17 cellular contexts compared by ENCODE assay signal in genomic region chr11:3832816-3833215, GRCh38. TPM values are rescaled to one million over a fixed set of nuclear protein-coding genes. Genes with fewer than 3 reads are reported as not detected.
DNase-seq lines count a peak whose midpoint lies in the region; ATAC-seq, FAIRE-seq and TF ChIP-seq lines count a peak whose summit lies in the region.
"Had no signal": no experiment of that assay in that cellular context is flagged by ENCODE, and none has a peak within 500 bp of the region (broad histone marks: within the 10 kb centered on the region; RNA-seq: fewer than 3 reads in every experiment).

No MANE protein-coding gene starts in this region.

- POLR2A ChIA-PET in CD4-positive, alpha-beta T cell (lab: Charles Lee) = interaction anchor here (1.1 to 15.1 kb wide), 3 partner anchors 8 to 119 kb away, joined by 3 to 577 read pairs (median 24); partner anchors contain the start of genes RHOG and STIM1
- POLR2A ChIA-PET in GM12878 (lab: Charles Lee) = interaction anchor here (3.4 kb wide), 1 partner anchor 8 kb away, joined by 16 read pairs; the partner anchor contains the start of gene RHOG

- no peaks in the 10 kb centered on the region; the same call in none of the 2 replicates for H4K20me1 ChIP-seq in GM12878 (ENCODE audit: control insufficient read depth, insufficient read depth)

- H3K4me3 ChIP-seq in GM12878 = no peak overlapping the region
- no peak overlapping the region for H3K4me3 ChIP-seq in skin epidermis
- H3K4me3 ChIP-seq: gastroesophageal sphincter, HAP-1, sigmoid colon had no signal

- no peak for DNase-seq in CD4-positive, alpha-beta T cell
- DNase-seq in GM12878 (ENCODE audit: low read depth, low spot score) (no peak), GM13977 (ENCODE audit: low spot score) (no peak)
- DNase-seq: activated CD4-positive, alpha-beta T cell treated with anti-CD3 and anti-CD28 coated beads, Interleukin-2, amount 50 U/mL, for 48 hours; mesendoderm; NCI-H1105 treated with DMSO at 0.1 percent for 48 hours; NCI-H345; SHP77 treated with DMSO at 0.1 percent for 48 hours; sigmoid colon; stimulated activated CD4-positive, alpha-beta T cell treated with anti-CD3 and anti-CD28 coated beads, Interleukin-4, amount 100 ng/mL, for 4 hours had no signal

- in situ Hi-C loops in GM12878 (cut with MboI) (loop anchor here (25.0 kb wide), 1 partner anchor 554 kb away; the partner anchor contains the start of gene TRIM21), GM13977 (cut with MboI; ENCODE audit: low pct_unique_long_range_greater_than_20kb, low sequenced_read_pairs, unreplicated experiment) (no loop called here)

- intact Hi-C loops in CD4-positive, alpha-beta T cell (cut with DNase I, micrococcal nuclease) = no loop called here
- intact Hi-C loops in GM12878 (cut with micrococcal nuclease; ENCODE audit: unreplicated experiment) = no loop called here

- no peak for TF ChIP-seq RAD21 in GM12878 (IDR thresholded peaks at IDR 0.05; ENCODE audit: insufficient read depth, low read depth, low read length)

- H3K79me2 ChIP-seq in GM12878 (ENCODE audit: control insufficient read depth, insufficient read depth, low read length) = peaks cover 78% of the 10 kb centered on the region

- ATAC-seq in CD4-positive, alpha-beta T cell (ENCODE audit: poor library complexity) = no peak
- ATAC-seq in GM12878 = no peak
- no peak for ATAC-seq in HG03457 (IDR thresholded peaks at IDR 0.05; ENCODE audit: unreplicated experiment)
- ATAC-seq in HG03196 (IDR thresholded peaks at IDR 0.05; ENCODE audit: unreplicated experiment) = no peak
- ATAC-seq: gastroesophageal sphincter had no signal

- H3K4me1 Mint-ChIP-seq in CD4-positive, alpha-beta T cell (ENCODE audit: low read depth) = peaks cover 73% of the 10 kb centered on the region
- peaks cover 51 to 64% (median 61%) of the 10 kb centered on the region in 3 donors for H3K4me1 Mint-ChIP-seq in IgD-negative memory B cell

- no peak overlapping the region for H2AFZ ChIP-seq in GM12878 (ENCODE audit: control insufficient read depth, low read depth, low read length)

- WGBS in GM12878 (ENCODE audit: insufficient coverage, insufficient replicate concordance, low lambda C conversion rate, missing lambda C conversion rate) = 67% methylated on average over 2 of the region's 2 CpGs

- H3K9me3 Mint-ChIP-seq in CD4-positive, alpha-beta T cell = no peaks in the 10 kb centered on the region
- H3K9me3 Mint-ChIP-seq in IgD-negative memory B cell = no peaks in the 10 kb centered on the region

- H3K4me2 ChIP-seq in GM12878 (ENCODE audit: control insufficient read depth, insufficient read depth) = no peak overlapping the region

- TF ChIP-seq EP300 in GM12878 (IDR thresholded peaks at IDR 0.05; ENCODE audit: borderline replicate concordance in 1 of 2, control insufficient read depth in 1 of 2, low read depth in 2 of 2, low read length in 2 of 2) = no peak

- TF ChIP-seq POLR2A in GM12878 (IDR thresholded peaks at IDR 0.05; ENCODE audit: low read depth, low read length) = no peak

- no peak for FAIRE-seq in GM12878 (lab: Jason Lieb, UNC)
- FAIRE-seq: endothelial cell of umbilical vein had no signal

- H3K9me3 ChIP-seq in CD4-positive, alpha-beta T cell (ENCODE audit: control insufficient read depth, low read length) = no peaks in the 10 kb centered on the region
- no peaks in the 10 kb centered on the region for H3K9me3 ChIP-seq in GM12878 (replicated peaks; ENCODE audit: control insufficient read depth, insufficient read depth, low read length)
- H3K9me3 ChIP-seq: gastroesophageal sphincter, HAP-1, sigmoid colon had no signal

- CTCF ChIA-PET in CD4-positive, alpha-beta T cell (lab: Charles Lee) = interaction anchor here (0.7 to 2.9 kb wide), 5 partner anchors 9 to 240 kb away, joined by 3 to 9 read pairs (median 4); partner anchors contain the start of gene STIM1
- CTCF ChIA-PET in GM12878 (lab: Yijun Ruan, JAX) = interaction anchor here (1.2 to 39.6 kb wide), 5 partner anchors 9 to 32 kb away, joined by 3 to 1047 read pairs (median 12); partner anchors contain the start of genes PGAP2 and STIM1

- H3K4me1 ChIP-seq in GM12878 (ENCODE audit: control insufficient read depth, insufficient read depth, low read length) = peaks cover 34% of the 10 kb centered on the region
- H3K4me1 ChIP-seq: HAP-1 had no signal

- H3K4me3 Mint-ChIP-seq in CD4-positive, alpha-beta T cell = peak overlapping the region; percentile 38
- no peak overlapping the region for H3K4me3 Mint-ChIP-seq in IgD-negative memory B cell

- peaks cover 75% of the 10 kb centered on the region for H3K36me3 Mint-ChIP-seq in CD4-positive, alpha-beta T cell (ENCODE audit: low read depth)
- no peaks in the 10 kb centered on the region for H3K36me3 Mint-ChIP-seq in IgD-negative memory B cell

- BruUV-seq in GM12878 (replicated peaks; lab: Mats Ljungman, UMichigan) = no TSS peak

- no peak for TF ChIP-seq CTCF in CD4-positive, alpha-beta T cell (IDR thresholded peaks at IDR 0.05)
- TF ChIP-seq CTCF in GM12878 (IDR thresholded peaks at IDR 0.05 in 2 of 3, conservative IDR thresholded peaks at IDR 0.05 in 1 of 3; ENCODE audit: control insufficient read depth in 2 of 3, extremely low read depth in 1 of 3, insufficient read depth in 1 of 3, low read depth in 3 of 3, low read length in 3 of 3) (no peak), GM13977 (IDR thresholded peaks at IDR 0.05; ENCODE audit: extremely low read depth, insufficient read depth, missing control alignments) (no peak)

- H3K36me3 ChIP-seq in GM12878 (ENCODE audit: control insufficient read depth in 2 of 2, insufficient read depth in 2 of 2, low read length in 1 of 2) = peaks cover 15 to 33% of the 10 kb centered on the region in 2 experiments

- SMC1A ChIA-PET in GM12878 (lab: Charles Lee; ENCODE audit: uncharacterized antibody, unreplicated experiment) = interaction anchor here (1.0 to 12.4 kb wide), 5 partner anchors 19 to 241 kb away, joined by 3 to 188 read pairs (median 4); partner anchors contain the start of genes PGAP2 and STIM1

- H3K27ac Mint-ChIP-seq in CD4-positive, alpha-beta T cell = peak overlapping the region; percentile 95
- peak overlapping the region in 2 of 3 donors; percentile 55 to 70 for H3K27ac Mint-ChIP-seq in IgD-negative memory B cell

- H3K9ac ChIP-seq in GM12878 (ENCODE audit: control insufficient read depth, insufficient read depth, low read length) = no peak overlapping the region

- RAD21 ChIA-PET in GM12878 (lab: Charles Lee; ENCODE audit: unreplicated experiment) = interaction anchor here (1.4 to 12.7 kb wide), 2 partner anchors 22 to 239 kb away, joined by 4 to 304 read pairs; partner anchors contain the start of gene STIM1

- H3K27me3 Mint-ChIP-seq in CD4-positive, alpha-beta T cell = no peaks in the 10 kb centered on the region
- no peaks in the 10 kb centered on the region for H3K27me3 Mint-ChIP-seq in IgD-negative memory B cell

- H3K27me3 ChIP-seq in CD4-positive, alpha-beta T cell (ENCODE audit: control insufficient read depth, insufficient read depth, low read length) = no peaks in the 10 kb centered on the region
- no peaks in the 10 kb centered on the region for H3K27me3 ChIP-seq in GM12878 (replicated peaks in 1 of 2; ENCODE audit: control insufficient read depth in 2 of 2, insufficient read depth in 2 of 2, low read length in 1 of 2)
- H3K27me3 ChIP-seq: gastroesophageal sphincter, sigmoid colon had no signal

- peak overlapping the region; percentile 23 for H3K27ac ChIP-seq in CD4-positive, alpha-beta T cell (ENCODE audit: low read depth, low read length)
- H3K27ac ChIP-seq in GM12878 (ENCODE audit: control insufficient read depth, insufficient read depth) = no peak overlapping the region
- H3K27ac ChIP-seq in skin epidermis = peak overlapping the region in 12 of 21 experiments; percentile 1 to 77 (median 44)

RNA-seq across cellular contexts. Expression of gene RHOG, which starts 7.9 kb away (rescaled TPM):
- 100 to 1,000 TPM; 101 to 106 TPM for total RNA-seq in CD4-positive, alpha-beta T cell
- polyA plus RNA-seq in IgD-negative memory B cell = 199 TPM
- total RNA-seq in GM12878 (2013; cell fraction: nucleolus; rRNA removed) = 35.7 and 37.8 TPM in 2 replicates
- 56.2 and 64.7 TPM in 2 replicates for total RNA-seq in GM12878 (2014; rRNA removed)
- total RNA-seq in GM12878 (2014; rRNA removed; fragmentation: Illumina TruSeq; extraction: Trizol) = 47.7 and 48.8 TPM in 2 replicates
- total RNA-seq in GM12878 (2021) = 128 and 137 TPM in 2 replicates
- polyA plus RNA-seq in GM12878 (2011; ENCODE audit: low read depth) = 51.6 TPM
- polyA plus RNA-seq in GM12878 (2011; rRNA removed) = 45.0 and 121 TPM in 2 replicates
- 237 and 296 TPM in 2 replicates for polyA plus RNA-seq in GM12878 (2011; cell fraction: cytosol; rRNA removed)
- 108 and 111 TPM in 2 replicates for polyA plus RNA-seq in GM12878 (2011; cell fraction: nucleus; rRNA removed)
- polyA plus RNA-seq in GM12878 (2012) = 103 and 132 TPM in 2 replicates
- 51.4 and 98.2 TPM in 2 replicates for polyA plus RNA-seq in GM12878 (2014; fragmentation: Illumina TruSeq; extraction: Trizol)
- 10 to 100 TPM; 16.0 to 42.0 TPM for polyA plus RNA-seq in GM12878 (2014; fragmentation: Nextera tagmentation; extraction: Ambion mirVana)
- 172 and 192 TPM in 2 replicates for polyA plus RNA-seq in GM12878 (2014; rRNA removed)
- polyA plus RNA-seq in GM12878 (2016; fragmentation: Nextera tagmentation; extraction: Ambion mirVana) = 100 to 1,000 TPM in 1 of 2 experiments, 10 to 100 TPM in 1; 91.4 to 109 TPM
- polyA minus RNA-seq in GM12878 (2011; rRNA and poly(A)+ RNA removed) = 171 and 213 TPM in 2 replicates
- 95.8 and 106 TPM in 2 replicates for polyA minus RNA-seq in GM12878 (2011; cell fraction: cytosol; rRNA and poly(A)+ RNA removed)
- polyA minus RNA-seq in GM12878 (2011; cell fraction: nucleus; rRNA and poly(A)+ RNA removed) = 45.0 and 71.6 TPM in 2 replicates

RNA-seq across cellular contexts. Expression of gene STIM1, which starts 22.6 kb away (rescaled TPM):
- total RNA-seq in CD4-positive, alpha-beta T cell = 10 to 100 TPM; 89.0 to 94.9 TPM
- polyA plus RNA-seq in IgD-negative memory B cell = 22.1 TPM
- total RNA-seq in GM12878 (2013; cell fraction: nucleolus; rRNA removed) = 113 and 116 TPM in 2 replicates
- 21.6 and 24.0 TPM in 2 replicates for total RNA-seq in GM12878 (2014; rRNA removed)
- total RNA-seq in GM12878 (2014; rRNA removed; fragmentation: Illumina TruSeq; extraction: Trizol) = 24.9 and 26.0 TPM in 2 replicates
- 55.9 and 57.7 TPM in 2 replicates for total RNA-seq in GM12878 (2021)
- 36.6 TPM for polyA plus RNA-seq in GM12878 (2011; ENCODE audit: low read depth)
- 36.3 and 39.3 TPM in 2 replicates for polyA plus RNA-seq in GM12878 (2011; rRNA removed)
- 40.8 and 42.5 TPM in 2 replicates for polyA plus RNA-seq in GM12878 (2011; cell fraction: cytosol; rRNA removed)
- polyA plus RNA-seq in GM12878 (2011; cell fraction: nucleus; rRNA removed) = 68.6 and 72.6 TPM in 2 replicates
- polyA plus RNA-seq in GM12878 (2012) = 45.2 and 48.9 TPM in 2 replicates
- polyA plus RNA-seq in GM12878 (2014; fragmentation: Illumina TruSeq; extraction: Trizol) = 29.1 and 37.0 TPM in 2 replicates
- polyA plus RNA-seq in GM12878 (2014; fragmentation: Nextera tagmentation; extraction: Ambion mirVana) = 1 to 10 TPM; 8.6 to 9.9 TPM
- polyA plus RNA-seq in GM12878 (2014; rRNA removed) = 26.7 and 31.0 TPM in 2 replicates
- polyA plus RNA-seq in GM12878 (2016; fragmentation: Nextera tagmentation; extraction: Ambion mirVana) = 10 to 100 TPM; 31.8 to 36.8 TPM
- polyA minus RNA-seq in GM12878 (2011; rRNA and poly(A)+ RNA removed) = 143 and 245 TPM in 2 replicates
- polyA minus RNA-seq in GM12878 (2011; cell fraction: cytosol; rRNA and poly(A)+ RNA removed) = 25.1 and 38.3 TPM in 2 replicates
- 42.4 and 62.3 TPM in 2 replicates for polyA minus RNA-seq in GM12878 (2011; cell fraction: nucleus; rRNA and poly(A)+ RNA removed)

RNA-seq across cellular contexts. Expression of gene PGAP2, which starts 24.5 kb away (rescaled TPM):
- total RNA-seq in CD4-positive, alpha-beta T cell = 10 to 100 TPM; 20.9 to 23.6 TPM
- polyA plus RNA-seq in IgD-negative memory B cell = 20.1 TPM
- 33.0 and 36.2 TPM in 2 replicates for total RNA-seq in GM12878 (2013; cell fraction: nucleolus; rRNA removed)
- 23.3 and 24.9 TPM in 2 replicates for total RNA-seq in GM12878 (2014; rRNA removed)
- 12.3 and 13.1 TPM in 2 replicates for total RNA-seq in GM12878 (2014; rRNA removed; fragmentation: Illumina TruSeq; extraction: Trizol)
- total RNA-seq in GM12878 (2021) = 26.4 and 27.7 TPM in 2 replicates
- 21.2 TPM for polyA plus RNA-seq in GM12878 (2011; ENCODE audit: low read depth)
- polyA plus RNA-seq in GM12878 (2011; rRNA removed) = 16.6 and 34.5 TPM in 2 replicates
- 39.5 and 49.8 TPM in 2 replicates for polyA plus RNA-seq in GM12878 (2011; cell fraction: cytosol; rRNA removed)
- 66.3 and 87.2 TPM in 2 replicates for polyA plus RNA-seq in GM12878 (2011; cell fraction: nucleus; rRNA removed)
- 32.0 and 34.8 TPM in 2 replicates for polyA plus RNA-seq in GM12878 (2012)
- polyA plus RNA-seq in GM12878 (2014; fragmentation: Illumina TruSeq; extraction: Trizol) = 25.0 and 30.5 TPM in 2 replicates
- 10 to 100 TPM; 25.4 to 37.4 TPM for polyA plus RNA-seq in GM12878 (2014; fragmentation: Nextera tagmentation; extraction: Ambion mirVana)
- 35.6 and 36.2 TPM in 2 replicates for polyA plus RNA-seq in GM12878 (2014; rRNA removed)
- 10 to 100 TPM; 33.4 to 37.2 TPM for polyA plus RNA-seq in GM12878 (2016; fragmentation: Nextera tagmentation; extraction: Ambion mirVana)
- polyA minus RNA-seq in GM12878 (2011; rRNA and poly(A)+ RNA removed) = 43.8 and 54.2 TPM in 2 replicates
- 13.0 and 13.3 TPM in 2 replicates for polyA minus RNA-seq in GM12878 (2011; cell fraction: cytosol; rRNA and poly(A)+ RNA removed)
- polyA minus RNA-seq in GM12878 (2011; cell fraction: nucleus; rRNA and poly(A)+ RNA removed) = 11.4 and 12.9 TPM in 2 replicates

RNA-seq across cellular contexts. Expression of gene NUP98, which starts 35.5 kb away (rescaled TPM):
- total RNA-seq in CD4-positive, alpha-beta T cell = 100 to 1,000 TPM; 161 to 186 TPM
- polyA plus RNA-seq in IgD-negative memory B cell = 34.0 TPM
- 266 and 283 TPM in 2 replicates for total RNA-seq in GM12878 (2013; cell fraction: nucleolus; rRNA removed)
- total RNA-seq in GM12878 (2014; rRNA removed) = 108 and 115 TPM in 2 replicates
- total RNA-seq in GM12878 (2014; rRNA removed; fragmentation: Illumina TruSeq; extraction: Trizol) = 87.2 and 87.4 TPM in 2 replicates
- 69.1 and 74.8 TPM in 2 replicates for total RNA-seq in GM12878 (2021)
- 31.5 TPM for polyA plus RNA-seq in GM12878 (2011; ENCODE audit: low read depth)
- 60.6 and 88.1 TPM in 2 replicates for polyA plus RNA-seq in GM12878 (2011; rRNA removed)
- 134 and 136 TPM in 2 replicates for polyA plus RNA-seq in GM12878 (2011; cell fraction: cytosol; rRNA removed)
- polyA plus RNA-seq in GM12878 (2011; cell fraction: nucleus; rRNA removed) = 134 and 159 TPM in 2 replicates
- polyA plus RNA-seq in GM12878 (2012) = 34.0 and 39.3 TPM in 2 replicates
- polyA plus RNA-seq in GM12878 (2014; fragmentation: Illumina TruSeq; extraction: Trizol) = 72.0 and 96.6 TPM in 2 replicates
- 10 to 100 TPM; 21.7 to 23.7 TPM for polyA plus RNA-seq in GM12878 (2014; fragmentation: Nextera tagmentation; extraction: Ambion mirVana)
- polyA plus RNA-seq in GM12878 (2014; rRNA removed) = 75.7 and 82.9 TPM in 2 replicates
- polyA plus RNA-seq in GM12878 (2016; fragmentation: Nextera tagmentation; extraction: Ambion mirVana) = 10 to 100 TPM; 47.8 to 56.0 TPM
- polyA minus RNA-seq in GM12878 (2011; rRNA and poly(A)+ RNA removed) = 237 and 286 TPM in 2 replicates
- polyA minus RNA-seq in GM12878 (2011; cell fraction: cytosol; rRNA and poly(A)+ RNA removed) = 82.7 and 83.8 TPM in 2 replicates
- 64.2 and 108 TPM in 2 replicates for polyA minus RNA-seq in GM12878 (2011; cell fraction: nucleus; rRNA and poly(A)+ RNA removed)
